Comparison of ENCODE assay signal across 18 cellular contexts in the genomic region with DNA sequence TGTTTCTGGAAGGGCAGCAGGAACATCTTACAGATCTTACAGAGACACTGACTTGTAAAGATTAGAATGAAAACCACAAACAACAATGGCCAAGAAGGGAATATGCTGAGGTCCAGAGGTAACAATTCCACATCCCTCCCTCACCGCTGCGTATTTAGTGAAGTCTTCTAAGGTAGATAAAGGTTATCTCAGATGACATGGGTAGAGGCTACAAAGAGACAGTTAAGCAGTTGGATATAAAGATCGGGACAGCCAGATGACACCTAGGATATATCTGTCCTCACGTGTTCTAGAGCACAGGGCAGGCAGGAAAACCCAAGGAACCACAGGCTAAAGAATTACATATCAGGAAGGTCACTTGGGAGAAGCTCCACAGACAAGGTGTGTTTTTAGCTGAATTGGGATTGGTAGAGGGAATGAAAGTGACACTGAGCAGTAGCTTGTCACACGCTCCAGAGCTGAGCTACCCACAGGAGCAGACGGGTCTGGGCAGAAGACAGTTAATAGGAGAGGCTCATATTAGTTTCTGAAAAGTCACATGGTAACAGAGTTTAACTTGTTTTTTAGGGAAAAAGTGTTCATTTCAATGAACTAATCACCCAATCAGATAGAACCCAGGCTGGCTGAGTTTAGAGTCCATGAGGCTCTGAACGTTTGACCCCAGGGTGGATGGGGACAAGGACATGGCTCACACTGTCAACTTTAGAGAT.
"Had no signal": no experiment of that assay in that cellular context is flagged by ENCODE, and none has a peak within 500 bp of the region (broad histone marks: within the 10 kb centered on the region; RNA-seq: fewer than 3 reads in every experiment).

No MANE protein-coding gene starts in this region.

- H3K4me3 ChIP-seq: ascending aorta, dorsolateral prefrontal cortex, hepatocyte, left ventricle myocardium inferior, sigmoid colon, SK-N-MC, spleen, thoracic aorta had no signal

- H3K4me3 Mint-ChIP-seq: activated naive CD8-positive, alpha-beta T cell treated with anti-CD3 and anti-CD28 coated beads, Interleukin-2, amount 50 U/mL, for 24 hours; neural crest cell; T-cell had no signal

- H3K4me1 ChIP-seq: ascending aorta, left ventricle myocardium inferior, sigmoid colon, spleen had no signal

- H3K9me3 ChIP-seq: ascending aorta, left ventricle myocardium inferior, sigmoid colon, spleen, thoracic aorta had no signal

- H3K27me3 ChIP-seq: ascending aorta, dorsolateral prefrontal cortex, hepatocyte, sigmoid colon, spleen had no signal

- DNase-seq: activated CD4-positive, alpha-beta T cell treated with anti-CD3 and anti-CD28 coated beads for 1 hour; activated CD4-positive, alpha-beta T cell treated with anti-CD3 and anti-CD28 coated beads, Interleukin-2, amount 50 U/mL, for 48 hours; activated gamma-delta T cell treated with Interleukin-2 at 50 U/mL for 16 hours; activated naive CD8-positive, alpha-beta T cell treated with anti-CD3 and anti-CD28 coated beads, Interleukin-2, amount 50 U/mL, for 24 hours; activated T-cell treated with anti-CD3 and anti-CD28 coated beads, Interleukin-2, amount 50 U/mL, for 48 hours; dorsolateral prefrontal cortex; kidney; left ventricle myocardium inferior; mesenchymal stem cell; sigmoid colon; spleen; T-cell had no signal

- H3K27ac ChIP-seq: ascending aorta, dorsolateral prefrontal cortex, hepatocyte, left ventricle myocardium inferior, sigmoid colon, SK-N-MC, spleen, thoracic aorta, VCaP had no signal

- ATAC-seq: activated naive CD8-positive, alpha-beta T cell treated with anti-CD3 and anti-CD28 coated beads, Interleukin-2, amount 50 U/mL, for 24 hours; T-cell had no signal

- H3K27ac Mint-ChIP-seq: activated naive CD8-positive, alpha-beta T cell treated with anti-CD3 and anti-CD28 coated beads, Interleukin-2, amount 50 U/mL, for 24 hours; T-cell had no signal

- H3K27me3 Mint-ChIP-seq: activated naive CD8-positive, alpha-beta T cell treated with anti-CD3 and anti-CD28 coated beads, Interleukin-2, amount 50 U/mL, for 24 hours; T-cell had no signal

- H3K4me1 Mint-ChIP-seq: activated naive CD8-positive, alpha-beta T cell treated with anti-CD3 and anti-CD28 coated beads, Interleukin-2, amount 50 U/mL, for 24 hours; neural crest cell; T-cell had no signal

- H3K9me3 Mint-ChIP-seq: activated naive CD8-positive, alpha-beta T cell treated with anti-CD3 and anti-CD28 coated beads, Interleukin-2, amount 50 U/mL, for 24 hours; neural crest cell; T-cell had no signal
